ENCODE assay signal across 26 cellular contexts in genomic region chr4:162685401-162685800, GRCh38.
"Had no signal": no experiment of that assay in that cellular context is flagged by ENCODE, and none has a peak within 500 bp of the region (broad histone marks: within the 10 kb centered on the region; RNA-seq: fewer than 3 reads in every experiment).

No MANE protein-coding gene starts in this region.

- H3K27ac ChIP-seq: lower lobe of right lung, ovary, right atrium auricular region, spleen, tibial nerve, uterus had no signal

- H3K36me3 ChIP-seq: lower lobe of right lung, ovary, right atrium auricular region, spleen, tibial nerve, uterus had no signal

- H3K36me3 Mint-ChIP-seq: immature natural killer cell; memory B cell; naive thymus-derived CD4-positive, alpha-beta T cell; natural killer cell treated with Interleukin-12 subunit alpha and Interleukin-12 subunit beta and Interleukin-15 and Interleukin-18, amount 100 ng/mL, for 72 hours; stimulated activated effector memory CD8-positive, alpha-beta T cell treated with anti-CD3 and anti-CD28 coated beads, Interleukin-12 subunit alpha, Interleukin-12 subunit beta, amount 100 ng/mL, for 72 hours; type B pancreatic cell had no signal

- DNase-seq: hypothalamus; immature natural killer cell; left cardiac atrium; left ventricle myocardium superior; lower lobe of right lung; midbrain; mucosa of descending colon; naive thymus-derived CD4-positive, alpha-beta T cell; ovary; small intestine; spleen; stimulated activated CD4-positive, alpha-beta T cell treated with anti-CD3 and anti-CD28 coated beads, Interleukin-4, amount 100 ng/mL, for 24 hours; stimulated activated naive CD4-positive, alpha-beta T cell treated with Interleukin-2 at 50 U/mL for 16 hours; stimulated activated naive CD8-positive, alpha-beta T cell treated with anti-CD3 and anti-CD28 coated beads, Interleukin-15, amount 100 ng/mL, for 72 hours; substantia nigra; uterus had no signal

- H3K27me3 Mint-ChIP-seq: naive thymus-derived CD4-positive, alpha-beta T cell; natural killer cell treated with Interleukin-12 subunit alpha and Interleukin-12 subunit beta and Interleukin-15 and Interleukin-18, amount 100 ng/mL, for 72 hours; progenitor cell of endocrine pancreas; stimulated activated naive CD8-positive, alpha-beta T cell treated with anti-CD3 and anti-CD28 coated beads, Interleukin-15, amount 100 ng/mL, for 72 hours; type B pancreatic cell had no signal

- H3K27ac Mint-ChIP-seq: immature natural killer cell; memory B cell; naive thymus-derived CD4-positive, alpha-beta T cell; natural killer cell treated with Interleukin-12 subunit alpha and Interleukin-12 subunit beta and Interleukin-15 and Interleukin-18, amount 100 ng/mL, for 72 hours; progenitor cell of endocrine pancreas; stimulated activated effector memory CD8-positive, alpha-beta T cell treated with anti-CD3 and anti-CD28 coated beads, Interleukin-12 subunit alpha, Interleukin-12 subunit beta, amount 100 ng/mL, for 72 hours; stimulated activated naive CD8-positive, alpha-beta T cell treated with anti-CD3 and anti-CD28 coated beads, Interleukin-15, amount 100 ng/mL, for 72 hours; type B pancreatic cell had no signal

- H3K4me3 ChIP-seq: lower lobe of right lung, mucosa of descending colon, ovary, right atrium auricular region, spleen, tibial nerve, uterus had no signal

- H3K27me3 ChIP-seq: ovary, right atrium auricular region, spleen, tibial nerve, uterus had no signal

- H3K9me3 Mint-ChIP-seq: stimulated activated naive CD8-positive, alpha-beta T cell treated with anti-CD3 and anti-CD28 coated beads, Interleukin-15, amount 100 ng/mL, for 72 hours; type B pancreatic cell had no signal

- FAIRE-seq: islet of Langerhans, small intestine had no signal

- H3K9me3 ChIP-seq: lower lobe of right lung, mucosa of descending colon, ovary, right atrium auricular region, spleen, tibial nerve, uterus had no signal

- H3K4me3 Mint-ChIP-seq: immature natural killer cell; memory B cell; naive thymus-derived CD4-positive, alpha-beta T cell; natural killer cell treated with Interleukin-12 subunit alpha and Interleukin-12 subunit beta and Interleukin-15 and Interleukin-18, amount 100 ng/mL, for 72 hours; stimulated activated effector memory CD8-positive, alpha-beta T cell treated with anti-CD3 and anti-CD28 coated beads, Interleukin-12 subunit alpha, Interleukin-12 subunit beta, amount 100 ng/mL, for 72 hours; stimulated activated naive CD8-positive, alpha-beta T cell treated with anti-CD3 and anti-CD28 coated beads, Interleukin-15, amount 100 ng/mL, for 72 hours; type B pancreatic cell had no signal

- H3K4me1 Mint-ChIP-seq: immature natural killer cell; memory B cell; naive thymus-derived CD4-positive, alpha-beta T cell; stimulated activated effector memory CD8-positive, alpha-beta T cell treated with anti-CD3 and anti-CD28 coated beads, Interleukin-12 subunit alpha, Interleukin-12 subunit beta, amount 100 ng/mL, for 72 hours; stimulated activated naive CD8-positive, alpha-beta T cell treated with anti-CD3 and anti-CD28 coated beads, Interleukin-15, amount 100 ng/mL, for 72 hours had no signal

- H3K4me1 ChIP-seq: lower lobe of right lung, right atrium auricular region, spleen, tibial nerve, uterus had no signal

- ATAC-seq: left cardiac atrium; left lobe of liver; left ventricle myocardium superior; lower lobe of right lung; mucosa of descending colon; naive thymus-derived CD4-positive, alpha-beta T cell; natural killer cell treated with Interleukin-12 subunit alpha and Interleukin-12 subunit beta and Interleukin-15 and Interleukin-18, amount 100 ng/mL, for 72 hours; sciatic nerve; stimulated activated effector memory CD8-positive, alpha-beta T cell treated with anti-CD3 and anti-CD28 coated beads, Interleukin-12 subunit alpha, Interleukin-12 subunit beta, amount 100 ng/mL, for 72 hours; stimulated activated naive CD8-positive, alpha-beta T cell treated with anti-CD3 and anti-CD28 coated beads, Interleukin-15, amount 100 ng/mL, for 72 hours had no signal
